Comparison of ENCODE assay signal across 12 cellular contexts in genomic region chr9:121326924-121327613, GRCh38. TPM values are rescaled to one million over a fixed set of nuclear protein-coding genes. Genes with fewer than 3 reads are reported as not detected.
A peak's percentile ranks its signal among the peaks of the same experiment; 100 is the strongest.
DNase-seq lines count a peak whose midpoint lies in the region; TF ChIP-seq lines count a peak whose summit lies in the region.
"Had no signal": no experiment of that assay in that cellular context is flagged by ENCODE, and none has a peak within 500 bp of the region (broad histone marks: within the 10 kb centered on the region; RNA-seq: fewer than 3 reads in every experiment).

No MANE protein-coding gene starts in this region.

- peaks cover 3% of the 10 kb centered on the region for H4K20me1 ChIP-seq in osteoblast (ENCODE audit: insufficient read depth, low read length)
- H4K20me1 ChIP-seq: BLaER1 had no signal

- DNase-seq in adrenal gland (peak in 1 of 7 donors; percentile 49), esophagus squamous epithelium (lab: John Stamatoyannopoulos, UW) (no peak), osteoblast (ENCODE audit: insufficient read length, low spot score, missing footprints) (no peak), tibial artery (no peak), GOT3 (lab: John Stamatoyannopoulos, UW) (no peak), AG08395 (ENCODE audit: low spot score) (no peak), NCI-H2081 (lab: John Stamatoyannopoulos, UW) (no peak)
- DNase-seq: activated CD4-positive, alpha-beta memory T cell treated with anti-CD3 and anti-CD28 coated beads, Interleukin-2, amount 10 ng/mL, durations not matched to agents 7 days and 5 days; effector CD8-positive, alpha-beta T cell; natural killer cell had no signal

- TF ChIP-seq POLR2A in adrenal gland (IDR thresholded peaks at IDR 0.05), result no peak
- no peak for TF ChIP-seq POLR2A in esophagus squamous epithelium (IDR thresholded peaks at IDR 0.05)

- no peak overlapping the region for H3K4me3 ChIP-seq in adrenal gland
- H3K4me3 ChIP-seq in esophagus squamous epithelium, result peak overlapping the region in 1 of 4 donors; percentile 23
- H3K4me3 ChIP-seq in osteoblast (ENCODE audit: insufficient read depth, low read length), result no peak overlapping the region
- no peak overlapping the region for H3K4me3 ChIP-seq in tibial artery
- H3K4me3 ChIP-seq: BLaER1, GM23338 had no signal

- H3K4me1 ChIP-seq in adrenal gland (replicated peaks in 1 of 2) (no peaks in the 10 kb centered on the region), esophagus squamous epithelium (peaks cover 12 to 96% (median 50%) of the 10 kb centered on the region in 3 donors), osteoblast (ENCODE audit: insufficient read depth, low read length) (peaks cover 39% of the 10 kb centered on the region), tibial artery (peaks cover 0 to 89% (median 69%) of the 10 kb centered on the region in 4 donors)
- H3K4me1 ChIP-seq: BLaER1 had no signal

- no peak overlapping the region for H2AFZ ChIP-seq in osteoblast (ENCODE audit: low read length)
- H2AFZ ChIP-seq: GM23338 had no signal

- TF ChIP-seq CTCF in adrenal gland (IDR thresholded peaks at IDR 0.05), result no peak
- TF ChIP-seq CTCF in esophagus squamous epithelium (IDR thresholded peaks at IDR 0.05), result no peak
- TF ChIP-seq CTCF in osteoblast (IDR thresholded peaks at IDR 0.05; ENCODE audit: extremely low read depth, low read depth, low read length), result no peak
- TF ChIP-seq CTCF in tibial artery (IDR thresholded peaks at IDR 0.05), result no peak

- H3K27me3 ChIP-seq in adrenal gland, result no peaks in the 10 kb centered on the region
- H3K27me3 ChIP-seq in esophagus squamous epithelium, result no peaks in the 10 kb centered on the region
- no peaks in the 10 kb centered on the region for H3K27me3 ChIP-seq in osteoblast (ENCODE audit: insufficient read depth, low read length)
- H3K27me3 ChIP-seq in tibial artery, result no peaks in the 10 kb centered on the region
- H3K27me3 ChIP-seq: BLaER1 had no signal

- peaks cover 6% of the 10 kb centered on the region for H3K79me2 ChIP-seq in osteoblast (ENCODE audit: insufficient read depth, low read length)

- peak overlapping the region in 4 of 5 donors; percentile 28 to 88 (median 49) for H3K27ac ChIP-seq in adrenal gland
- H3K27ac ChIP-seq in esophagus squamous epithelium, result peak overlapping the region; percentile 85 to 98 (median 94)
- H3K27ac ChIP-seq in osteoblast (ENCODE audit: low read depth, low read length), result peak overlapping the region; percentile 63
- peak overlapping the region; percentile 92 to 95 for H3K27ac ChIP-seq in tibial artery
- H3K27ac ChIP-seq: BLaER1 had no signal

- H3K4me2 ChIP-seq in osteoblast (ENCODE audit: insufficient read depth, low read length), result no peak overlapping the region
- H3K4me2 ChIP-seq: BLaER1, GM23338 had no signal

- intact Hi-C loops in adrenal gland (cut with DNase I) (loop anchor here in 1 of 2 donors (5.0 kb wide), 1 partner anchor 45 kb away; the partner anchor contains the start of gene STOM), esophagus squamous epithelium (cut with DNase I) (no loop called here), tibial artery (cut with DNase I; ENCODE audit: low total_unique reads) (no loop called here)

- no peaks in the 10 kb centered on the region for H3K9me3 ChIP-seq in adrenal gland (replicated peaks in 1 of 3)
- no peaks in the 10 kb centered on the region for H3K9me3 ChIP-seq in esophagus squamous epithelium
- no peaks in the 10 kb centered on the region for H3K9me3 ChIP-seq in osteoblast (ENCODE audit: low read depth, low read length)
- H3K9me3 ChIP-seq in tibial artery, result no peaks in the 10 kb centered on the region
- H3K9me3 ChIP-seq: BLaER1 had no signal

- peaks cover 0 to 92% of the 10 kb centered on the region in 2 donors for H3K36me3 ChIP-seq in adrenal gland (replicated peaks in 1 of 2)
- H3K36me3 ChIP-seq in esophagus squamous epithelium, result peaks cover 35 to 99% (median 65%) of the 10 kb centered on the region in 3 donors
- peaks cover 79% of the 10 kb centered on the region for H3K36me3 ChIP-seq in osteoblast (ENCODE audit: insufficient read depth, low read length)
- H3K36me3 ChIP-seq in tibial artery, result peaks cover 88 to 93% (median 92%) of the 10 kb centered on the region in 3 donors

- 91 to 97% (median 94%) methylated on average over 9 to 11 of the region's 11 CpGs for WGBS in adrenal gland, 4 donors
- 76 to 77% methylated on average over 6 to 8 of the region's 11 CpGs for WGBS in esophagus squamous epithelium, 2 donors

RNA-seq across cellular contexts. Expression of gene STOM, which starts 43.0 kb away (rescaled TPM):
- total RNA-seq in adrenal gland (100 to 1,000 TPM; 182 to 427 (median 220) TPM), esophagus squamous epithelium (100 to 1,000 TPM in 2 of 4 donors, 10 to 100 TPM in 2; 43.7 to 169 (median 119) TPM), osteoblast (114 and 146 TPM in 2 replicates)
- polyA plus RNA-seq in adrenal gland, result 100 to 1,000 TPM; 134 to 191 (median 158) TPM

RNA-seq across cellular contexts. Expression of gene GSN, which starts 59.1 kb away (rescaled TPM):
- total RNA-seq in adrenal gland (100 to 1,000 TPM; 152 to 735 (median 374) TPM), esophagus squamous epithelium (1,000 to 10,000 TPM in 2 of 4 donors, 100 to 1,000 TPM in 2; 287 to 1,151 (median 926) TPM), osteoblast (372 and 405 TPM in 2 replicates)
- polyA plus RNA-seq in adrenal gland, result 100 to 1,000 TPM in 2 of 3 donors, 10 to 100 TPM in 1; 78.5 to 432 (median 180) TPM
